In the genomic region with DNA sequence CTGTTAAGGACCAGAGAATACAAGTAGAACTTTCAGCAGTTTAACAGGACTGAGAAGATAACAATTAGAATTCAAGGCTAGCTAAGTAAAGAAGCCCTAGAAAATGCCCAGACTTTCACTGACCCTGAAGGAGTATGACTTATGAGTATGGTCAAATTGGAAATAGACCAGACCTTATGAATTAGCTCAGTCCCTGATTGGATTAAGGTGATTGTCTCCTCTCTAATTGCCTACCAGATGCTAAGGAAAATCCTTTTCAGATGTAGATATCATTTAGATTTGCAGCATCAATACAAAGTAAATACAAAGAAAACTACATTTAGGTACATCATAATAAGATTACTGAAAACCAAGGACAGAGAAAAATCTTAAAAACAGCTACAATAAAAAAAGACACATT, we compare ENCODE assay signal across 28 cellular contexts. TPM values are rescaled to one million over a fixed set of nuclear protein-coding genes. Genes with fewer than 3 reads are reported as not detected.
"Had no signal": no experiment of that assay in that cellular context is flagged by ENCODE, and none has a peak within 500 bp of the region (broad histone marks: within the 10 kb centered on the region; RNA-seq: fewer than 3 reads in every experiment).

No MANE protein-coding gene starts in this region.

- DNase-seq: activated CD4-positive, alpha-beta memory T cell treated with anti-CD3 and anti-CD28 coated beads for 36 hours; activated CD4-positive, alpha-beta T cell treated with anti-CD3 and anti-CD28 coated beads for 36 hours; activated CD4-positive, alpha-beta T cell treated with anti-CD3 and anti-CD28 coated beads, Interleukin-2, amount 10 ng/mL, durations not matched to agents 24 days and 14 days; activated CD4-positive, CD25-positive, alpha-beta regulatory T cell; activated CD4-positive, CD25-positive, alpha-beta regulatory T cell treated with anti-CD3 and anti-CD28 coated beads, Interleukin-2, amount 50 U/mL, for 72 hours; activated CD8-positive, alpha-beta memory T cell treated with anti-CD3 and anti-CD28 coated beads, Interleukin-2, amount 10 ng/mL, durations not matched to agents 7 days and 5 days; activated CD8-positive, alpha-beta memory T cell treated with anti-CD3 and anti-CD28 coated beads, Interleukin-2, amount 50 U/mL, for 4 hours; activated CD8-positive, alpha-beta T cell treated with anti-CD3 and anti-CD28 coated beads, Interleukin-2, amount 10 ng/mL, durations not matched to agents 7 days and 5 days; activated effector memory CD4-positive, alpha-beta T cell treated with anti-CD3 and anti-CD28 coated beads, Interleukin-2, amount 50 U/mL, for 16 hours; activated naive CD4-positive, alpha-beta T cell treated with anti-CD3 and anti-CD28 coated beads for 36 hours; activated naive CD8-positive, alpha-beta T cell treated with anti-CD3 and anti-CD28 coated beads for 36 hours; activated naive CD8-positive, alpha-beta T cell treated with anti-CD3 and anti-CD28 coated beads, Interleukin-2, amount 50 U/mL, for 24 hours; activated T-cell treated with anti-CD3 and anti-CD28 coated beads, Interleukin-2, amount 50 U/mL, for 1 hour; activated T-cell treated with anti-CD3 and anti-CD28 coated beads, Interleukin-2, amount 50 U/mL, for 48 hours; adrenal gland; amygdala; aorta; body of pancreas; caudate nucleus; cortex of kidney; dermis blood vessel endothelial cell; effector CD4-positive, alpha-beta T cell; foreskin fibroblast; head of caudate nucleus; T-helper 17 cell had no signal

- H3K9me3 ChIP-seq: adrenal gland, body of pancreas had no signal

- H3K4me1 ChIP-seq: adrenal gland, body of pancreas had no signal

- H3K27ac ChIP-seq: adrenal gland, body of pancreas, epithelial cell of prostate had no signal

- H3K27me3 ChIP-seq: adrenal gland, body of pancreas had no signal

- ATAC-seq: activated CD4-positive, alpha-beta T cell treated with anti-CD3 and anti-CD28 coated beads for 36 hours; activated CD8-positive, alpha-beta memory T cell treated with anti-CD3 and anti-CD28 coated beads, Interleukin-2, amount 10 ng/mL, durations not matched to agents 7 days and 5 days; activated CD8-positive, alpha-beta T cell treated with anti-CD3 and anti-CD28 coated beads, Interleukin-2, amount 10 ng/mL, durations not matched to agents 7 days and 5 days; activated naive CD8-positive, alpha-beta T cell treated with anti-CD3 and anti-CD28 coated beads, Interleukin-2, amount 50 U/mL, for 24 hours; body of pancreas; esophagus mucosa; T-helper 17 cell had no signal

- H3K4me3 ChIP-seq: adrenal gland, body of pancreas had no signal

- H3K36me3 ChIP-seq: adrenal gland had no signal

RNA-seq across cellular contexts. Expression of a gene that starts 59.6 kb away (rescaled TPM):
- polyA plus RNA-seq: adrenal gland, aorta, endothelial cell of umbilical vein had no signal
